8 cellular contexts compared by ENCODE assay signal in genomic region chr15:79090487-79091203, GRCh38. TPM values are rescaled to one million over a fixed set of nuclear protein-coding genes. Genes with fewer than 3 reads are reported as not detected.
DNase-seq lines count a peak whose midpoint lies in the region; ATAC-seq, FAIRE-seq and TF ChIP-seq lines count a peak whose summit lies in the region.

TSS of gene RASGRF1 (minus strand) at chr15:79090780. CDS start at chr15:79090498, 282 bp downstream.

- CTCF ChIA-PET in HepG2 (lab: Yijun Ruan, JAX; ENCODE audit: low intra/inter-chr PET ratio, low total read pairs) = no interaction called here

- H3K27ac Mint-ChIP-seq in activated CD4-positive, alpha-beta T cell treated with anti-CD3 and anti-CD28 coated beads, Interleukin-2, amount 10 ng/mL, durations not matched to agents 24 days and 14 days = no peak within 1 kb of the TSS
- H3K27ac Mint-ChIP-seq in astrocyte (ENCODE audit: unreplicated experiment) = no peak within 1 kb of the TSS
- H3K27ac Mint-ChIP-seq in activated T-helper 1 cell treated with anti-CD3 and anti-CD28 coated beads, Interleukin-12 subunit alpha, Interleukin-12 subunit beta, Interleukin-2, Interleukin-4 antibody, amounts not matched to agents 30 ng/mL and 10 ng/mL and 1 ng/mL, durations not matched to agents 14 hours and 24 hours and 36 hours = no peak within 1 kb of the TSS

- FAIRE-seq in astrocyte (lab: Jason Lieb, UNC) = no peak
- no peak for FAIRE-seq in HepG2 (lab: Jason Lieb, UNC)

- TF ChIP-seq POLR2A in HepG2 (IDR thresholded peaks at IDR 0.05; ENCODE audit: insufficient read depth in 1 of 2, low read depth in 2 of 2, low read length in 2 of 2) = no peak

- BruUV-seq in HepG2 (replicated peaks; lab: Mats Ljungman, UMichigan) = no TSS peak

- peaks cover 3% of the 10 kb centered on the region for H3K36me3 Mint-ChIP-seq in activated CD4-positive, alpha-beta T cell treated with anti-CD3 and anti-CD28 coated beads, Interleukin-2, amount 10 ng/mL, durations not matched to agents 24 days and 14 days (ENCODE audit: low read depth)
- H3K36me3 Mint-ChIP-seq in astrocyte (ENCODE audit: low read depth, unreplicated experiment) = no peaks in the 10 kb centered on the region
- H3K36me3 Mint-ChIP-seq in activated T-helper 1 cell treated with anti-CD3 and anti-CD28 coated beads, Interleukin-12 subunit alpha, Interleukin-12 subunit beta, Interleukin-2, Interleukin-4 antibody, amounts not matched to agents 30 ng/mL and 10 ng/mL and 1 ng/mL, durations not matched to agents 14 hours and 24 hours and 36 hours (ENCODE audit: low read depth) = no peaks in the 10 kb centered on the region

- intact Hi-C loops in activated CD4-positive, alpha-beta T cell treated with anti-CD3 and anti-CD28 coated beads, Interleukin-2, amount 10 ng/mL, durations not matched to agents 24 days and 14 days (cut with micrococcal nuclease) = no loop called here
- intact Hi-C loops in HepG2 (cut with micrococcal nuclease; ENCODE audit: unreplicated experiment) = no loop called here
- intact Hi-C loops in activated T-helper 1 cell treated with anti-CD3 and anti-CD28 coated beads, Interleukin-12 subunit alpha, Interleukin-12 subunit beta, Interleukin-2, Interleukin-4 antibody, amounts not matched to agents 30 ng/mL and 10 ng/mL and 1 ng/mL, durations not matched to agents 14 hours and 24 hours and 36 hours (cut with micrococcal nuclease) = loop anchor here (5.0 kb wide), 1 partner anchor 467 kb away; no protein-coding TSS in a partner anchor

- H3K4me1 ChIP-seq in astrocyte (ENCODE audit: insufficient read depth, low read length) = no peaks in the 10 kb centered on the region
- peaks cover 10% of the 10 kb centered on the region; the same call in 1 of the 2 replicates for H3K4me1 ChIP-seq in HepG2 (ENCODE audit: insufficient read depth, low read length)

- no peak for TF ChIP-seq EP300 in HepG2 (IDR thresholded peaks at IDR 0.05; ENCODE audit: low read depth in 2 of 2, low read length in 2 of 2)
- no peak for TF ChIP-seq EP300 in HepG2 (CRISPR knock-in tag; IDR thresholded peaks at IDR 0.05; ENCODE audit: borderline replicate concordance)

- 15% methylated on average over 31 of the region's 61 CpGs for WGBS in HepG2 (ENCODE audit: low lambda C conversion rate)

- H3K4me1 Mint-ChIP-seq in activated CD4-positive, alpha-beta T cell treated with anti-CD3 and anti-CD28 coated beads, Interleukin-2, amount 10 ng/mL, durations not matched to agents 24 days and 14 days = peaks cover 8% of the 10 kb centered on the region
- peaks cover 3% of the 10 kb centered on the region for H3K4me1 Mint-ChIP-seq in astrocyte (ENCODE audit: low read depth, unreplicated experiment)
- H3K4me1 Mint-ChIP-seq in activated T-helper 1 cell treated with anti-CD3 and anti-CD28 coated beads, Interleukin-12 subunit alpha, Interleukin-12 subunit beta, Interleukin-2, Interleukin-4 antibody, amounts not matched to agents 30 ng/mL and 10 ng/mL and 1 ng/mL, durations not matched to agents 14 hours and 24 hours and 36 hours (ENCODE audit: low read depth) = no peaks in the 10 kb centered on the region

- H3K4me3 Mint-ChIP-seq in activated CD4-positive, alpha-beta T cell treated with anti-CD3 and anti-CD28 coated beads, Interleukin-2, amount 10 ng/mL, durations not matched to agents 24 days and 14 days = peak within 1 kb of the TSS; percentile 23
- peak within 1 kb of the TSS; percentile 73 for H3K4me3 Mint-ChIP-seq in astrocyte (ENCODE audit: unreplicated experiment)
- no peak within 1 kb of the TSS for H3K4me3 Mint-ChIP-seq in activated T-helper 1 cell treated with anti-CD3 and anti-CD28 coated beads, Interleukin-12 subunit alpha, Interleukin-12 subunit beta, Interleukin-2, Interleukin-4 antibody, amounts not matched to agents 30 ng/mL and 10 ng/mL and 1 ng/mL, durations not matched to agents 14 hours and 24 hours and 36 hours

- H3K9ac ChIP-seq in astrocyte (ENCODE audit: low read length) (no peak within 1 kb of the TSS), HepG2 (ENCODE audit: insufficient read depth, low read depth, low read length) (no peak within 1 kb of the TSS)

- H3K27me3 Mint-ChIP-seq in activated CD4-positive, alpha-beta T cell treated with anti-CD3 and anti-CD28 coated beads, Interleukin-2, amount 10 ng/mL, durations not matched to agents 24 days and 14 days = peaks cover 54% of the 10 kb centered on the region
- peaks cover 86% of the 10 kb centered on the region for H3K27me3 Mint-ChIP-seq in astrocyte (ENCODE audit: low read depth, unreplicated experiment)
- H3K27me3 Mint-ChIP-seq in activated T-helper 1 cell treated with anti-CD3 and anti-CD28 coated beads, Interleukin-12 subunit alpha, Interleukin-12 subunit beta, Interleukin-2, Interleukin-4 antibody, amounts not matched to agents 30 ng/mL and 10 ng/mL and 1 ng/mL, durations not matched to agents 14 hours and 24 hours and 36 hours (ENCODE audit: insufficient read depth) = peaks cover 47% of the 10 kb centered on the region

- ATAC-seq in HepG2 = no peak; the same call in 2 of the 3 replicates

- no peak for TF ChIP-seq RAD21 in HepG2 (CRISPR knock-in tag; IDR thresholded peaks at IDR 0.05)

- H3K27ac ChIP-seq in astrocyte (ENCODE audit: low read depth, low read length) (no peak within 1 kb of the TSS), HepG2 (ENCODE audit: extremely low read length, insufficient read depth, low read length) (no peak within 1 kb of the TSS), temporal lobe (ENCODE audit: low read depth, low read length) (peak within 1 kb of the TSS; percentile 27)

- in situ Hi-C loops in HepG2 (cut with HindIII; ENCODE audit: extremely low pct_ligation_motif_present, low pct_unique_long_range_greater_than_20kb) = no loop called here

- H3K4me2 ChIP-seq in astrocyte (ENCODE audit: low read length) (peak within 1 kb of the TSS; percentile 50), HepG2 (ENCODE audit: low read depth, low read length) (peak within 1 kb of the TSS; percentile 45; the same call in 1 of the 2 replicates)

- no peaks in the 10 kb centered on the region for H4K20me1 ChIP-seq in astrocyte (ENCODE audit: insufficient read depth, low read length)
- H4K20me1 ChIP-seq in HepG2 (ENCODE audit: insufficient read depth, low read length) = no peaks in the 10 kb centered on the region; the same call in 1 of the 2 replicates

- H3K27me3 ChIP-seq in astrocyte (ENCODE audit: insufficient read depth, low read length) (peaks cover 47% of the 10 kb centered on the region), HepG2 (ENCODE audit: control insufficient read depth in 1 of 2, insufficient read depth in 2 of 2, low read length in 2 of 2) (peaks cover 2 to 52% of the 10 kb centered on the region in 2 experiments)

- H3K36me3 ChIP-seq in astrocyte (ENCODE audit: insufficient read depth, low read length) = no peaks in the 10 kb centered on the region
- H3K36me3 ChIP-seq in HepG2 (replicated peaks in 1 of 2; ENCODE audit: control insufficient read depth in 1 of 2, insufficient read depth in 2 of 2, low read length in 2 of 2) = no peaks in the 10 kb centered on the region

- H3K79me2 ChIP-seq in astrocyte (ENCODE audit: insufficient read depth, low read length) (no peaks in the 10 kb centered on the region), HepG2 (ENCODE audit: insufficient read depth, low read length) (no peaks in the 10 kb centered on the region)

- peaks cover 4% of the 10 kb centered on the region for H3K9me3 Mint-ChIP-seq in activated CD4-positive, alpha-beta T cell treated with anti-CD3 and anti-CD28 coated beads, Interleukin-2, amount 10 ng/mL, durations not matched to agents 24 days and 14 days
- H3K9me3 Mint-ChIP-seq in astrocyte (ENCODE audit: unreplicated experiment) = peaks cover 5% of the 10 kb centered on the region
- no peaks in the 10 kb centered on the region for H3K9me3 Mint-ChIP-seq in activated T-helper 1 cell treated with anti-CD3 and anti-CD28 coated beads, Interleukin-12 subunit alpha, Interleukin-12 subunit beta, Interleukin-2, Interleukin-4 antibody, amounts not matched to agents 30 ng/mL and 10 ng/mL and 1 ng/mL, durations not matched to agents 14 hours and 24 hours and 36 hours

- TF ChIP-seq CTCF in astrocyte (IDR thresholded peaks at IDR 0.05; ENCODE audit: insufficient read depth, low read depth, low read length) (no peak), HepG2 (CRISPR knock-in tag; IDR thresholded peaks at IDR 0.05) (no peak)

- H3K4me3 ChIP-seq in astrocyte (ENCODE audit: insufficient read depth, low read depth, low read length) = no peak within 1 kb of the TSS
- peak within 1 kb of the TSS in 1 of 3 experiments; percentile 52; a peak in 1 of 6 replicates for H3K4me3 ChIP-seq in HepG2 (replicated peaks in 1 of 3; ENCODE audit: insufficient read depth in 1 of 3, low read depth in 2 of 3, low read length in 3 of 3)

- H3K9me3 ChIP-seq in astrocyte (ENCODE audit: insufficient read depth, low read depth, low read length) = no peaks in the 10 kb centered on the region
- no peaks in the 10 kb centered on the region for H3K9me3 ChIP-seq in HepG2 (ENCODE audit: low read length)

- no peak within 1 kb of the TSS for H2AFZ ChIP-seq in astrocyte (ENCODE audit: low read depth, low read length)
- no peak within 1 kb of the TSS for H2AFZ ChIP-seq in HepG2 (ENCODE audit: low read length)

- POLR2A ChIA-PET in HepG2 (lab: Yijun Ruan, JAX) = no interaction called here

- DNase-seq in activated CD4-positive, alpha-beta T cell treated with anti-CD3 and anti-CD28 coated beads, Interleukin-2, amount 10 ng/mL, durations not matched to agents 24 days and 14 days = no peak
- DNase-seq in activated CD4-positive, alpha-beta T cell treated with anti-CD3 and anti-CD28 coated beads for 1 hour = no peak
- DNase-seq in astrocyte (ENCODE audit: low read depth) (no peak), HepG2 (ENCODE audit: low spot score) (no peak), Kasumi-1 (lab: John Stamatoyannopoulos, UW) (no peak), NCI-H1092 (lab: John Stamatoyannopoulos, UW) (no peak)
- DNase-seq in activated T-helper 1 cell treated with anti-CD3 and anti-CD28 coated beads, Interleukin-12 subunit alpha, Interleukin-12 subunit beta, Interleukin-2, Interleukin-4 antibody, amounts not matched to agents 30 ng/mL and 10 ng/mL and 1 ng/mL, durations not matched to agents 14 hours and 24 hours and 36 hours (ENCODE audit: low spot score) = no peak

RNA-seq across cellular contexts. Expression of gene RASGRF1, which starts in this region (rescaled TPM):
- total RNA-seq in activated CD4-positive, alpha-beta T cell treated with anti-CD3 and anti-CD28 coated beads, Interleukin-2, amount 10 ng/mL, durations not matched to agents 24 days and 14 days = not detected in 2 replicates
- total RNA-seq in astrocyte (0.55 and 1.2 TPM in 2 replicates), HepG2 (2016; rRNA removed; fragmentation: Illumina TruSeq; extraction: Trizol) (0.55 TPM in 2 replicates), temporal lobe (3.7 TPM)
- 0.51 and 0.71 TPM in 2 replicates for total RNA-seq in HepG2 (2016; cell fraction: cytosol; rRNA removed; fragmentation: Illumina TruSeq; extraction: Trizol; ENCODE audit: low read depth)
- 0.09 and 0.13 TPM in 2 replicates for total RNA-seq in HepG2 (2016; cell fraction: insoluble cytoplasmic fraction; rRNA removed; fragmentation: Illumina TruSeq; extraction: Trizol)
- total RNA-seq in HepG2 (2016; cell fraction: membrane; rRNA removed; fragmentation: Illumina TruSeq; extraction: Trizol) = 0.24 and 0.40 TPM in 2 replicates
- 0.34 and 0.78 TPM in 2 replicates for total RNA-seq in HepG2 (2016; cell fraction: nucleus; rRNA removed; fragmentation: Illumina TruSeq; extraction: Trizol)
- polyA plus RNA-seq in HepG2 (2011; rRNA removed) = 1.2 and 3.0 TPM in 2 replicates
- 1.0 TPM in 2 replicates for polyA plus RNA-seq in HepG2 (2011; cell fraction: cytosol; rRNA removed)
- 2.5 and 3.4 TPM in 2 replicates for polyA plus RNA-seq in HepG2 (2011; cell fraction: nucleus; rRNA removed)
- 0.91 and 1.3 TPM in 2 replicates for polyA plus RNA-seq in HepG2 (2012)
- polyA plus RNA-seq in HepG2 (2016; cell fraction: cytosol; fragmentation: Illumina TruSeq; extraction: Trizol; ENCODE audit: low read depth) = 0.15 and 0.17 TPM in 2 replicates
- polyA plus RNA-seq in HepG2 (2016; cell fraction: insoluble cytoplasmic fraction; fragmentation: Illumina TruSeq; extraction: Trizol; ENCODE audit: low read depth) = 0.09 and 0.22 TPM in 2 replicates
- polyA plus RNA-seq in HepG2 (2016; cell fraction: membrane; fragmentation: Illumina TruSeq; extraction: Trizol; ENCODE audit: low read depth) = 0.37 and 0.96 TPM in 2 replicates
- 0.15 TPM in 1 of 2 replicates, not detected in the other for polyA plus RNA-seq in HepG2 (2016; cell fraction: nucleus; fragmentation: Illumina TruSeq; extraction: Trizol; ENCODE audit: insufficient read depth, low read depth)
- polyA minus RNA-seq in HepG2 (2011; rRNA and poly(A)+ RNA removed; ENCODE audit: low replicate concordance) = 0.09 and 0.70 TPM in 2 replicates
- polyA minus RNA-seq in HepG2 (2011; cell fraction: cytosol; rRNA and poly(A)+ RNA removed) = 0.69 and 1.2 TPM in 2 replicates
- 3.7 and 5.4 TPM in 2 replicates for polyA minus RNA-seq in HepG2 (2011; cell fraction: nucleus; rRNA and poly(A)+ RNA removed)
- total RNA-seq in activated T-helper 1 cell treated with anti-CD3 and anti-CD28 coated beads, Interleukin-12 subunit alpha, Interleukin-12 subunit beta, Interleukin-2, Interleukin-4 antibody, amounts not matched to agents 30 ng/mL and 10 ng/mL and 1 ng/mL, durations not matched to agents 14 hours and 24 hours and 36 hours = 0.10 TPM in 1 of 2 replicates, not detected in the other
